ENCODE assay signal across 33 cellular contexts in the genomic region with DNA sequence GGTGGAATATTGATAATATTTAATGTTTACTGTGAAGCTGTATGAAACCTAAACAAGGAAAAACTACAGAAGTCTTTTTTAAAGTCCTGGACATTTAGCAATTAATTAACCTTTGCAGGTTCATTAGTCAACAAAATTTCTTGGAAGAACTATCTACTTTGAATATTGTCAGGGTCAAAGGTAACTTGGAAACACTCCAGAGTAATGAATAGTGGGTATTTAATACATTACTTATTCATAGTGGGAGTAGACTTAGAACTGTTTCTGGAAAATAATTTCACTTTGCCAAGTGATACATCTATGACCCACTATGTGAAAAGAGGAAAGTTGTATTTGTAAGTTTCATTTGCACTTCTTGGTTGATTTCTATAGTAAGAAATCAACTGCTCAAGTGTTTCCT.
"Had no signal": no experiment of that assay in that cellular context is flagged by ENCODE, and none has a peak within 500 bp of the region (broad histone marks: within the 10 kb centered on the region; RNA-seq: fewer than 3 reads in every experiment).

No MANE protein-coding gene starts in this region.

- H3K4me1 ChIP-seq: Peyer's patch had no signal

- ATAC-seq: activated naive CD4-positive, alpha-beta T cell treated with anti-CD3 and anti-CD28 coated beads, Interleukin-2, amount 50 U/mL, for 72 hours; activated T-cell treated with anti-CD3 and anti-CD28 coated beads, Interleukin-2, amount 50 U/mL, for 4 hours; K562; PC-3; Right ventricle myocardium inferior had no signal

- DNase-seq: activated B cell treated with CpG ODN at 0.5 μM for 24 hours; activated CD4-positive, alpha-beta memory T cell treated with anti-CD3 and anti-CD28 coated beads for 36 hours; activated CD4-positive, alpha-beta T cell treated with anti-CD3 and anti-CD28 coated beads for 4 hours; activated CD4-positive, alpha-beta T cell treated with anti-CD3 and anti-CD28 coated beads, Interleukin-2, amount 50 U/mL, for 1 hour; activated CD4-positive, CD25-positive, alpha-beta regulatory T cell treated with anti-CD3 and anti-CD28 coated beads, Interleukin-2, amount 50 U/mL, for 72 hours; activated CD8-positive, alpha-beta memory T cell treated with anti-CD3 and anti-CD28 coated beads, Interleukin-2, amount 50 U/mL, for 4 hours; activated gamma-delta T cell treated with Interleukin-2 at 50 U/mL for 16 hours; activated naive CD4-positive, alpha-beta T cell treated with anti-CD3 and anti-CD28 coated beads for 36 hours; activated T-cell treated with anti-CD3 and anti-CD28 coated beads for 4 hours; activated T-cell treated with anti-CD3 and anti-CD28 coated beads, Interleukin-2, amount 50 U/mL, for 4 hours; anterior cingulate cortex; caudate nucleus; NCI-H1092 treated with DMSO at 0.1 percent for 48 hours; NCI-H1417; NCI-H146; NCI-H187; NCI-H2029 treated with DMSO at 0.1 percent for 48 hours; NCI-H2171 treated with DMSO at 0.1 percent for 48 hours; NCI-H2227 treated with DMSO at 0.1 percent for 48 hours; NCI-H446; NCI-H524 treated with DMSO at 0.1 percent for 48 hours; NK-92 treated with Interleukin-12 subunit alpha and Interleukin-12 subunit beta, amount 100 ng/mL, for 24 hours; PC-3; Peyer's patch; SW 1271; T-helper 1 cell; T-helper 2 cell; T-helper 9 cell had no signal

- H3K9me3 ChIP-seq: Peyer's patch had no signal

- H3K27me3 ChIP-seq: Peyer's patch had no signal

- H3K36me3 ChIP-seq: Peyer's patch had no signal

- H3K4me3 ChIP-seq: K562, Peyer's patch had no signal

- H3K27ac ChIP-seq: Peyer's patch, RWPE1, VCaP had no signal
